Comparison of ENCODE assay signal across 14 cellular contexts in genomic region chr19:51246153-51246552, GRCh38. TPM values are rescaled to one million over a fixed set of nuclear protein-coding genes. Genes with fewer than 3 reads are reported as not detected.
A peak's percentile ranks its signal among the peaks of the same experiment; 100 is the strongest.
DNase-seq lines count a peak whose midpoint lies in the region; ATAC-seq, FAIRE-seq and TF ChIP-seq lines count a peak whose summit lies in the region.
"Had no signal": no experiment of that assay in that cellular context is flagged by ENCODE, and none has a peak within 500 bp of the region (broad histone marks: within the 10 kb centered on the region; RNA-seq: fewer than 3 reads in every experiment).

No MANE protein-coding gene starts in this region.

- no peaks in the 10 kb centered on the region for H3K36me3 ChIP-seq in tibial artery
- H3K36me3 ChIP-seq: right lobe of liver, stomach had no signal

- no peak overlapping the region for H3K4me3 ChIP-seq in AG10803 (ENCODE audit: low read length)
- H3K4me3 ChIP-seq in HL-60 (replicated peaks; ENCODE audit: insufficient read depth, low read length): no peak overlapping the region
- no peak overlapping the region for H3K4me3 ChIP-seq in tibial artery
- H3K4me3 ChIP-seq: coronary artery, right lobe of liver, stomach had no signal

- H3K4me1 ChIP-seq in tibial artery: no peaks in the 10 kb centered on the region
- H3K4me1 ChIP-seq: right lobe of liver, stomach had no signal

- ATAC-seq in HG02970 (IDR thresholded peaks at IDR 0.05; ENCODE audit: low FRiP score, unreplicated experiment): no peak

- DNase-seq in AG10803 (ENCODE audit: low read depth): peak; percentile 1
- DNase-seq in HL-60 (ENCODE audit: low read depth in 1 of 2, low spot score in 1 of 2): peak; percentile 72 to 89
- DNase-seq in SIG-M5 treated with dmso at 0.1 percent for 504 hours (lab: John Stamatoyannopoulos, UW; ENCODE audit: unreplicated experiment): peak; percentile 91
- peak; percentile 24 for DNase-seq in foreskin melanocyte
- no peak for DNase-seq in frontal cortex (ENCODE audit: low spot score in 2 of 2)
- DNase-seq in tibial artery: no peak
- DNase-seq in C1 segment of cervical spinal cord (lab: John Stamatoyannopoulos, UW): no peak
- DNase-seq: NCI-H2171, right lobe of liver, stomach, T-helper 9 cell had no signal

- H3K27me3 ChIP-seq in HL-60 (ENCODE audit: insufficient read depth, poor library complexity, severe bottlenecking): no peaks in the 10 kb centered on the region
- no peaks in the 10 kb centered on the region for H3K27me3 ChIP-seq in tibial artery
- H3K27me3 ChIP-seq: right lobe of liver had no signal

- FAIRE-seq in frontal cortex (lab: Jason Lieb, UNC): no peak

- intact Hi-C loops in tibial artery (cut with DNase I; ENCODE audit: low total_unique reads): no loop called here

- no peaks in the 10 kb centered on the region for H3K9me3 ChIP-seq in tibial artery
- H3K9me3 ChIP-seq: right lobe of liver had no signal

- H3K27ac ChIP-seq in HL-60 (replicated peaks) (peak overlapping the region; percentile 57), tibial artery (no peak overlapping the region)
- H3K27ac ChIP-seq: coronary artery, right lobe of liver, stomach had no signal

- TF ChIP-seq CTCF in AG10803 (conservative IDR thresholded peaks at IDR 0.05; ENCODE audit: low read length) (no peak), HL-60 (IDR thresholded peaks at IDR 0.05; ENCODE audit: insufficient read depth, low read length) (no peak), tibial artery (IDR thresholded peaks at IDR 0.05) (no peak)

RNA-seq across cellular contexts. Expression of gene SIGLECL1, which starts 4.7 kb away (rescaled TPM):
- total RNA-seq in frontal cortex: not detected
- total RNA-seq: fibroblast of villous mesenchyme, right lobe of liver, stomach had no signal

RNA-seq across cellular contexts. Expression of gene CD33, which starts 21.3 kb away (rescaled TPM):
- total RNA-seq in frontal cortex: 0.41 TPM
- total RNA-seq: fibroblast of villous mesenchyme had no signal

Comparison
In these comparisons a context has a peak if more than half of its experiments do, and no peak if none do; other contexts are left out.
1. DNase-seq: peak in AG10803 (single experiment), HL-60 (2 of 2), SIG-M5 treated with dmso at 0.1 percent for 504 hours (single experiment) and foreskin melanocyte (single experiment); none in frontal cortex (0 of 2), tibial artery (0 of 2) and C1 segment of cervical spinal cord (0 of 14).